ENCODE assay signal across 9 cellular contexts in genomic region chr5:58458851-58459275, GRCh38. TPM values are rescaled to one million over a fixed set of nuclear protein-coding genes. Genes with fewer than 3 reads are reported as not detected.
DNase-seq lines count a peak whose midpoint lies in the region; ATAC-seq and TF ChIP-seq lines count a peak whose summit lies in the region.
"Had no signal": no experiment of that assay in that cellular context is flagged by ENCODE, and none has a peak within 500 bp of the region (broad histone marks: within the 10 kb centered on the region; RNA-seq: fewer than 3 reads in every experiment).

No MANE protein-coding gene starts in this region.

- in situ Hi-C loops in GM23248 (cut with MboI): loop anchor here (5.0 to 25.0 kb wide), 3 partner anchors 572 to 1547 kb away; partner anchors contain the start of gene SETD9
- in situ Hi-C loops in gastrocnemius medialis (cut with MboI; ENCODE audit: low sequenced_read_pairs in 4 of 4): loop anchor here in 3 of 4 donors (10.0 to 25.0 kb wide), 4 partner anchors 572 to 1547 kb away; partner anchors contain the start of gene SETD9 (in 1 of the 3)

- DNase-seq in GM23248 (peak; percentile 36), glomerular visceral epithelial cell (ENCODE audit: extremely low spot score) (peak; percentile 66), gastrocnemius medialis (no peak), NCI-H146 (lab: John Stamatoyannopoulos, UW) (no peak), GOT3 (lab: John Stamatoyannopoulos, UW) (no peak)
- no peak for DNase-seq in stimulated activated CD4-positive, alpha-beta T cell treated with anti-CD3 and anti-CD28 coated beads, Interleukin-12 subunit alpha, Interleukin-12 subunit beta, amount 100 ng/mL, for 4 hours
- DNase-seq: NCI-H1092 had no signal

- H3K4me1 ChIP-seq in GM23248 (ENCODE audit: insufficient read depth): peaks cover 41% of the 10 kb centered on the region
- H3K4me1 ChIP-seq in gastrocnemius medialis: no peaks in the 10 kb centered on the region

- H4K20me1 ChIP-seq in GM23248 (ENCODE audit: insufficient read depth): no peaks in the 10 kb centered on the region; the same call in 1 of the 2 replicates

- TF ChIP-seq POLR2A in gastrocnemius medialis (IDR thresholded peaks at IDR 0.05): no peak

- H3F3A ChIP-seq in GM23248 (ENCODE audit: insufficient read depth): peaks cover 37% of the 10 kb centered on the region; the same call in 1 of the 2 replicates

- WGBS in GM23248 (ENCODE audit: low coverage in 1 of 2, low lambda C conversion rate in 2 of 2, missing lambda C conversion rate in 2 of 2), 2 experiments: 13 to 20% methylated on average over 10 of the region's 10 CpGs

- H3K4me2 ChIP-seq in GM23248 (ENCODE audit: unreplicated experiment): peak overlapping the region; percentile 87

- H2AFZ ChIP-seq in GM23248: peak overlapping the region; percentile 9; the same call in 1 of the 2 replicates

- H3K4me3 ChIP-seq in GM23248 (peak overlapping the region; percentile 98), gastrocnemius medialis (peak overlapping the region; percentile 70 to 92 (median 81))

- no peaks in the 10 kb centered on the region for H3K9me2 ChIP-seq in GM23248 (ENCODE audit: insufficient read depth)

- no peak for TF ChIP-seq CTCF in VCaP (conservative IDR thresholded peaks at IDR 0.05)
- TF ChIP-seq CTCF in gastrocnemius medialis (IDR thresholded peaks at IDR 0.05 in 4 of 5, conservative IDR thresholded peaks at IDR 0.05 in 1 of 5): no peak

- H3K27me3 ChIP-seq in GM23248 (replicated peaks; ENCODE audit: insufficient read depth): no peaks in the 10 kb centered on the region
- H3K27me3 ChIP-seq in gastrocnemius medialis: no peaks in the 10 kb centered on the region

- intact Hi-C loops in gastrocnemius medialis (cut with DNase I; ENCODE audit: low total_unique reads): no loop called here

- H3K27ac ChIP-seq in GM23248: peak overlapping the region; percentile 73
- H3K27ac ChIP-seq in VCaP: peak overlapping the region; percentile 84
- peak overlapping the region; percentile 90 to 96 (median 93) for H3K27ac ChIP-seq in gastrocnemius medialis

- peaks cover 33% of the 10 kb centered on the region for H3K79me2 ChIP-seq in GM23248 (ENCODE audit: insufficient read depth)

- peaks cover 47% of the 10 kb centered on the region for H3K36me3 ChIP-seq in GM23248 (ENCODE audit: low read depth)
- peaks cover 3 to 34% of the 10 kb centered on the region in 2 donors for H3K36me3 ChIP-seq in gastrocnemius medialis

- ATAC-seq in gastrocnemius medialis: no peak
- no peak for ATAC-seq in HG03469 (IDR thresholded peaks at IDR 0.05; ENCODE audit: unreplicated experiment)

- H3K9me3 ChIP-seq in GM23248 (ENCODE audit: low read depth): no peaks in the 10 kb centered on the region
- H3K9me3 ChIP-seq in gastrocnemius medialis: no peaks in the 10 kb centered on the region

- peak overlapping the region; percentile 85 for H3K9ac ChIP-seq in GM23248

RNA-seq across cellular contexts. Expression of gene PLK2, which starts 1.0 kb away (rescaled TPM):
- total RNA-seq in GM23248 (2014; rRNA removed; shearing (Covaris generic)): 92.3 and 122 TPM in 2 replicates
- 43.8 and 45.2 TPM in 2 replicates for polyA plus RNA-seq in GM23248 (2016; fragmentation: Nextera tagmentation; extraction: Ambion mirVana)
- total RNA-seq in gastrocnemius medialis: 10 to 100 TPM in 2 of 4 donors, 1 to 10 TPM in 2; 5.6 to 21.9 (median 10.6) TPM

RNA-seq across cellular contexts. Expression of gene GAPT, which starts 32.4 kb away (rescaled TPM):
- total RNA-seq in GM23248 (2014; rRNA removed; shearing (Covaris generic)): not detected in 2 replicates
- polyA plus RNA-seq in GM23248 (2016; fragmentation: Nextera tagmentation; extraction: Ambion mirVana): not detected in 2 replicates
- total RNA-seq in gastrocnemius medialis: under 1 TPM in 1 of 4 donors, not detected in 3; 0.60 TPM

Comparison
In these comparisons a context has a peak if more than half of its experiments do, and no peak if none do; other contexts are left out.
1. DNase-seq: peak in GM23248 (single experiment) and glomerular visceral epithelial cell (single experiment); none in gastrocnemius medialis (0 of 2), NCI-H146 (single experiment), GOT3 (single experiment) and stimulated activated CD4-positive, alpha-beta T cell treated with anti-CD3 and anti-CD28 coated beads, Interleukin-12 subunit alpha, Interleukin-12 subunit beta, amount 100 ng/mL, for 4 hours (single experiment).
2. Peak in every context shown above with its lines, with median percentiles within 50 percentile points of each other: H3K27ac ChIP-seq.